In genomic region chr1:164558461-164559341, GRCh38 we compare ENCODE assay signal across 8 cellular contexts. TPM values are rescaled to one million over a fixed set of nuclear protein-coding genes. Genes with fewer than 3 reads are reported as not detected.
DNase-seq lines count a peak whose midpoint lies in the region; ATAC-seq and TF ChIP-seq lines count a peak whose summit lies in the region.

Gene PBX1 (plus strand): TSS chr1:164559184.

- peak within 1 kb of the TSS; percentile 100 for H3K4me3 ChIP-seq in HUES48 (ENCODE audit: low read depth, low read length)
- peak within 1 kb of the TSS; percentile 79 for H3K4me3 ChIP-seq in OCI-LY3 (ENCODE audit: low read length)
- peak within 1 kb of the TSS; percentile 56 for H3K4me3 ChIP-seq in epithelial cell of proximal tubule (ENCODE audit: low read depth, low read length)
- H3K4me3 ChIP-seq in mononuclear cell (ENCODE audit: low read length): peak within 1 kb of the TSS; percentile 33

- no peak for TF ChIP-seq CTCF in OCI-LY3 (IDR thresholded peaks at IDR 0.05; ENCODE audit: low read depth, low read length)
- no peak for TF ChIP-seq CTCF in epithelial cell of proximal tubule (conservative IDR thresholded peaks at IDR 0.05; ENCODE audit: low read depth, low read length)

- H3K9me3 ChIP-seq in HUES48 (ENCODE audit: control insufficient read depth, insufficient read depth, low read length) (no peaks in the 10 kb centered on the region), OCI-LY3 (ENCODE audit: insufficient read depth, low read length) (no peaks in the 10 kb centered on the region), mononuclear cell (ENCODE audit: low read depth, low read length) (no peaks in the 10 kb centered on the region)

- DNase-seq in COLO668 (lab: John Stamatoyannopoulos, UW; ENCODE audit: unreplicated experiment) (peak; percentile 95), activated T-cell treated with anti-CD3 and anti-CD28 coated beads for 4 hours (peak; percentile 47), epithelial cell of proximal tubule (ENCODE audit: low read depth) (peak; percentile 84)
- DNase-seq in stimulated activated CD8-positive, alpha-beta memory T cell treated with anti-CD3 and anti-CD28 coated beads, Interleukin-2, amount 100 ng/mL, for 1 hour (ENCODE audit: low read depth in 2 of 2): peak; percentile 47

- H3K9ac ChIP-seq in HUES48 (ENCODE audit: low read depth, low read length): peak within 1 kb of the TSS; percentile 86
- H3K9ac ChIP-seq in OCI-LY3 (ENCODE audit: low read length): peak within 1 kb of the TSS; percentile 25

- H3K36me3 ChIP-seq in HUES48 (ENCODE audit: control insufficient read depth, insufficient read depth, low read length) (peaks cover 7% of the 10 kb centered on the region), OCI-LY3 (replicated peaks; ENCODE audit: low read depth, low read length) (no peaks in the 10 kb centered on the region)

- H3K27me3 ChIP-seq in HUES48 (ENCODE audit: control insufficient read depth, insufficient read depth, low read length) (no peaks in the 10 kb centered on the region), OCI-LY3 (ENCODE audit: low read depth, low read length) (peaks cover 8% of the 10 kb centered on the region), mononuclear cell (ENCODE audit: insufficient read depth, low read length) (peaks cover 39% of the 10 kb centered on the region)

- peak; percentile 100 for ATAC-seq in GM21447 (IDR thresholded peaks at IDR 0.05; ENCODE audit: unreplicated experiment)

- no peaks in the 10 kb centered on the region for H3K79me2 ChIP-seq in OCI-LY3 (ENCODE audit: low read length)

- peak within 1 kb of the TSS; percentile 94 for H3K27ac ChIP-seq in HUES48 (ENCODE audit: low read depth, low read length)
- H3K27ac ChIP-seq in OCI-LY3 (ENCODE audit: low read length): no peak within 1 kb of the TSS

- peaks cover 37% of the 10 kb centered on the region for H3K4me1 ChIP-seq in HUES48 (ENCODE audit: control insufficient read depth, insufficient read depth, low read length)
- 0 out of 2 replicates have a peak, but pooled peaks cover 2% of the 10 kb centered on the region for H3K4me1 ChIP-seq in OCI-LY3 (ENCODE audit: low read length)
- peaks cover 5% of the 10 kb centered on the region for H3K4me1 ChIP-seq in mononuclear cell (ENCODE audit: insufficient read depth, low read length)

- H3K4me2 ChIP-seq in OCI-LY3 (ENCODE audit: low read length): peak within 1 kb of the TSS; percentile 76

- H2AFZ ChIP-seq in OCI-LY3 (ENCODE audit: low read depth, low read length): peak within 1 kb of the TSS; percentile 96

- no peaks in the 10 kb centered on the region for H4K20me1 ChIP-seq in OCI-LY3 (ENCODE audit: insufficient read depth, low read length)

RNA-seq across cellular contexts. Expression of gene PBX1, which starts in this region (rescaled TPM):
- total RNA-seq in epithelial cell of proximal tubule (3.0 and 4.4 TPM in 2 replicates), mononuclear cell (4.2 TPM)

Comparison
In these comparisons a context has a peak if more than half of its experiments do, and no peak if none do; other contexts are left out.
1. H3K4me3 ChIP-seq: peak in every context shown above with its lines; median percentile 100 in HUES48; 79 in OCI-LY3; 56 in epithelial cell of proximal tubule; 33 in mononuclear cell.